ENCODE assay signal across 10 cellular contexts in genomic region chr9:108182950-108183381, GRCh38.
DNase-seq lines count a peak whose midpoint lies in the region; FAIRE-seq lines count a peak whose summit lies in the region.
"Had no signal": no experiment of that assay in that cellular context is flagged by ENCODE, and none has a peak within 500 bp of the region (broad histone marks: within the 10 kb centered on the region; RNA-seq: fewer than 3 reads in every experiment).

No MANE protein-coding gene starts in this region.

- intact Hi-C loops in posterior vena cava (cut with DNase I): no loop called here

- H3K9ac ChIP-seq in GM23248: no peak overlapping the region

- WGBS in GM23248 (ENCODE audit: low coverage in 1 of 2, low lambda C conversion rate in 2 of 2, missing lambda C conversion rate in 2 of 2), 2 experiments: 10% methylated on average over 5 of the region's 5 CpGs

- H3K4me3 ChIP-seq in GM23248: no peak overlapping the region

- peaks cover 23% of the 10 kb centered on the region for H3K4me1 ChIP-seq in GM23248 (ENCODE audit: insufficient read depth)

- no peaks in the 10 kb centered on the region for H4K20me1 ChIP-seq in GM23248 (ENCODE audit: insufficient read depth)

- H3K9me2 ChIP-seq in GM23248 (ENCODE audit: insufficient read depth): no peaks in the 10 kb centered on the region

- peak overlapping the region; percentile 47; the same call in 1 of the 2 replicates for H2AFZ ChIP-seq in GM23248

- in situ Hi-C loops in GM23248 (cut with MboI): no loop called here

- peaks cover 21% of the 10 kb centered on the region; the same call in 1 of the 2 replicates for H3F3A ChIP-seq in GM23248 (ENCODE audit: insufficient read depth)

- no peak overlapping the region for H3K4me2 ChIP-seq in GM23248 (ENCODE audit: unreplicated experiment)

- H3K36me3 ChIP-seq in GM23248 (ENCODE audit: low read depth): no peaks in the 10 kb centered on the region

- H3K79me2 ChIP-seq in GM23248 (ENCODE audit: insufficient read depth): no peaks in the 10 kb centered on the region

- DNase-seq in GM18507 (ENCODE audit: extremely low spot score, insufficient read length, low read depth): no peak
- peak; percentile 82 for DNase-seq in GM23248
- peak; percentile 41 for DNase-seq in LHCN-M2 (ENCODE audit: low read depth)
- DNase-seq in iris pigment epithelial cell (ENCODE audit: low read depth): peak; percentile 19
- no peak for DNase-seq in SW 1271 (lab: John Stamatoyannopoulos, UW)
- DNase-seq in posterior vena cava (ENCODE audit: low spot score): no peak
- DNase-seq in activated CD8-positive, alpha-beta memory T cell treated with anti-CD3 and anti-CD28 coated beads for 24 hours: no peak
- DNase-seq in NCI-H69 (lab: John Stamatoyannopoulos, UW): no peak
- DNase-seq: activated CD8-positive, alpha-beta T cell treated with anti-CD3 and anti-CD28 coated beads for 36 hours; NCI-H2029 had no signal

- no peaks in the 10 kb centered on the region for H3K27me3 ChIP-seq in GM23248 (replicated peaks; ENCODE audit: insufficient read depth)

- peak overlapping the region; percentile 47 for H3K27ac ChIP-seq in GM23248

- peak; percentile 12 for FAIRE-seq in GM18507 (lab: Jason Lieb, UNC)

- no peaks in the 10 kb centered on the region for H3K9me3 ChIP-seq in GM23248 (ENCODE audit: low read depth)

Comparison
In these comparisons a context has a peak if more than half of its experiments do, and no peak if none do; other contexts are left out.
1. DNase-seq: peak in GM23248 (single experiment), LHCN-M2 (single experiment) and iris pigment epithelial cell (single experiment); none in GM18507 (single experiment), SW 1271 (0 of 2), posterior vena cava (single experiment), activated CD8-positive, alpha-beta memory T cell treated with anti-CD3 and anti-CD28 coated beads for 24 hours (single experiment) and NCI-H69 (single experiment).